ENCODE assay signal across 16 cellular contexts in the genomic region with DNA sequence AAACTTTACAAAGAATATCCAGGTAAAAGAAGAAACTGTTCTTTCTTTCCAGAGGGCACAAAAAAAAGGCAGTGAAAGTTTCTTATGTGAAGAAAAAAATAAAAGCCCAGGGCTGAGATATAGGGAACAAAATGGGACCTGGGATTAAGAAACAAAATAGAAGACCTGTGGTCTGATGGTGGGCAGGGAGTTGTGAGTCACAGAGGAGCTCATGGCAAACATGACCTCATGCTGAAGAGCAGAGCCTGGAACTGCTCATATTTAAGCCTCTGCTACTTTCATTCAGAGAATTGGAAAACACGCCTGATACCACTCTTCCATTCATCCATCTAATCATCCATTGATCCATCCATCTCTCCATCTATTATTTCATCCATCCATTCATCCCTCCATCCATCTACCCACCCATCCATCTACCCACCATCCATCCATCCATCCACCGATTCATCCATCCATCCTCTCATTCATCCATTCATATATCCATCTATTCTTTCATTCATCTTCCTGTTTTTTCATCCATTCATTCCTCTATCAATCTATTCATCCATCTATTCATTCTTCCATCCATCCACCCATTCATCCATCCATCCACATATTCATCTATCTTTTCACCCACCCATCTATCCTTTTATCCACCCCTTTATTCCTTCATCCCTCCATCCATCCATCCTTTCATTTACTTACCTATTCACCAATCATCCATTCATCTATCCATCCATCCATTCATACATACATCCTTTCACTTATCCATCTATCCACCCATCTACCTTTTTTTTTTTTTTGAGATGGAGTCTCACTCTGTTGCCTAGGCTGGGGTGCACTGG. TPM values are rescaled to one million over a fixed set of nuclear protein-coding genes. Genes with fewer than 3 reads are reported as not detected.
"Had no signal": no experiment of that assay in that cellular context is flagged by ENCODE, and none has a peak within 500 bp of the region (broad histone marks: within the 10 kb centered on the region; RNA-seq: fewer than 3 reads in every experiment).

No MANE protein-coding gene starts in this region.

- H3K4me1 ChIP-seq: esophagus muscularis mucosa, thyroid gland had no signal

- H3K27ac ChIP-seq: esophagus muscularis mucosa, thyroid gland had no signal

- H3K27me3 ChIP-seq: thyroid gland had no signal

- H3K4me3 ChIP-seq: esophagus muscularis mucosa, thyroid gland had no signal

- H3K27ac Mint-ChIP-seq: activated naive CD4-positive, alpha-beta T cell treated with anti-CD3 and anti-CD28 coated beads, Interleukin-2, amount 50 U/mL, for 24 hours; natural killer cell; progenitor cell of endocrine pancreas had no signal

- H3K4me1 Mint-ChIP-seq: activated naive CD4-positive, alpha-beta T cell treated with anti-CD3 and anti-CD28 coated beads, Interleukin-2, amount 50 U/mL, for 24 hours; natural killer cell had no signal

- H3K9me3 Mint-ChIP-seq: activated naive CD4-positive, alpha-beta T cell treated with anti-CD3 and anti-CD28 coated beads, Interleukin-2, amount 50 U/mL, for 24 hours; natural killer cell had no signal

- H3K27me3 Mint-ChIP-seq: activated naive CD4-positive, alpha-beta T cell treated with anti-CD3 and anti-CD28 coated beads, Interleukin-2, amount 50 U/mL, for 24 hours had no signal

- H3K4me3 Mint-ChIP-seq: activated naive CD4-positive, alpha-beta T cell treated with anti-CD3 and anti-CD28 coated beads, Interleukin-2, amount 50 U/mL, for 24 hours; natural killer cell had no signal

- ATAC-seq: natural killer cell, sciatic nerve had no signal

- H3K9me3 ChIP-seq: esophagus muscularis mucosa, thyroid gland had no signal

- FAIRE-seq: endometrium, islet of Langerhans had no signal

- H3K36me3 ChIP-seq: esophagus muscularis mucosa, thyroid gland had no signal

- DNase-seq: activated CD4-positive, alpha-beta T cell treated with anti-CD3 and anti-CD28 coated beads, Interleukin-2, amount 50 U/mL, for 4 hours; activated effector memory CD4-positive, alpha-beta T cell treated with Interleukin-2 at 50 U/mL for 16 hours; activated T-cell treated with anti-CD3 and anti-CD28 coated beads, Interleukin-2, amount 50 U/mL, for 1 hour; foreskin fibroblast; natural killer cell; nucleus accumbens; stimulated activated CD4-positive, alpha-beta T cell treated with anti-CD3 and anti-CD28 coated beads, Interleukin-4, amount 100 ng/mL, for 4 hours; T-helper 2 cell; thyroid gland had no signal

- H3K36me3 Mint-ChIP-seq: activated naive CD4-positive, alpha-beta T cell treated with anti-CD3 and anti-CD28 coated beads, Interleukin-2, amount 50 U/mL, for 24 hours; natural killer cell had no signal

RNA-seq across cellular contexts. Expression of a gene that starts 30.0 kb away (rescaled TPM):
- total RNA-seq: lung microvascular endothelial cell, natural killer cell had no signal

RNA-seq across cellular contexts. Expression of a gene that starts 43.7 kb away (rescaled TPM):
- total RNA-seq: natural killer cell had no signal
